Comparison of ENCODE assay signal across 1 cellular context in genomic region chr1:20696397-20697333, GRCh38.
TF ChIP-seq lines count a peak whose summit lies in the region.

No MANE protein-coding gene starts in this region.

TF ChIP-seq in WTC11, 78 proteins besides CTCF, POLR2A, EP300 and RAD21 (continued from another document):
- TF ChIP-seq AFF4 (CRISPR knock-in tag; IDR thresholded peaks at IDR 0.05; ENCODE audit: borderline replicate concordance) = no peak
- no peak for TF ChIP-seq ZNF121 (CRISPR knock-in tag; IDR thresholded peaks at IDR 0.05)
- TF ChIP-seq E2F4 (CRISPR knock-in tag; IDR thresholded peaks at IDR 0.05; ENCODE audit: borderline replicate concordance, low read depth) = no peak
- TF ChIP-seq, protein P1, sequence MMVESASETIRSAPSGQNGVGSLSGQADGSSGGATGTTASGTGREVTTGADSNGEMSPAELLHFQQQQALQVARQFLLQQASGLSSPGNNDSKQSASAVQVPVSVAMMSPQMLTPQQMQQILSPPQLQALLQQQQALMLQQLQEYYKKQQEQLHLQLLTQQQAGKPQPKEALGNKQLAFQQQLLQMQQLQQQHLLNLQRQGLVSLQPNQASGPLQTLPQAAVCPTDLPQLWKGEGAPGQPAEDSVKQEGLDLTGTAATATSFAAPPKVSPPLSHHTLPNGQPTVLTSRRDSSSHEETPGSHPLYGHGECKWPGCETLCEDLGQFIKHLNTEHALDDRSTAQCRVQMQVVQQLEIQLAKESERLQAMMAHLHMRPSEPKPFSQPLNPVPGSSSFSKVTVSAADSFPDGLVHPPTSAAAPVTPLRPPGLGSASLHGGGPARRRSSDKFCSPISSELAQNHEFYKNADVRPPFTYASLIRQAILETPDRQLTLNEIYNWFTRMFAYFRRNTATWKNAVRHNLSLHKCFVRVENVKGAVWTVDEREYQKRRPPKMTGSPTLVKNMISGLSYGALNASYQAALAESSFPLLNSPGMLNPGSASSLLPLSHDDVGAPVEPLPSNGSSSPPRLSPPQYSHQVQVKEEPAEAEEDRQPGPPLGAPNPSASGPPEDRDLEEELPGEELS (CRISPR knock-in tag; IDR thresholded peaks at IDR 0.05) = peak; percentile 62; the same call in 1 of the 2 replicates
- TF ChIP-seq SP1 (CRISPR knock-in tag; conservative IDR thresholded peaks at IDR 0.05) = peak; percentile 45
- no peak for TF ChIP-seq ZBTB21 (CRISPR knock-in tag; IDR thresholded peaks at IDR 0.05; ENCODE audit: borderline replicate concordance)
- TF ChIP-seq, protein P2, sequence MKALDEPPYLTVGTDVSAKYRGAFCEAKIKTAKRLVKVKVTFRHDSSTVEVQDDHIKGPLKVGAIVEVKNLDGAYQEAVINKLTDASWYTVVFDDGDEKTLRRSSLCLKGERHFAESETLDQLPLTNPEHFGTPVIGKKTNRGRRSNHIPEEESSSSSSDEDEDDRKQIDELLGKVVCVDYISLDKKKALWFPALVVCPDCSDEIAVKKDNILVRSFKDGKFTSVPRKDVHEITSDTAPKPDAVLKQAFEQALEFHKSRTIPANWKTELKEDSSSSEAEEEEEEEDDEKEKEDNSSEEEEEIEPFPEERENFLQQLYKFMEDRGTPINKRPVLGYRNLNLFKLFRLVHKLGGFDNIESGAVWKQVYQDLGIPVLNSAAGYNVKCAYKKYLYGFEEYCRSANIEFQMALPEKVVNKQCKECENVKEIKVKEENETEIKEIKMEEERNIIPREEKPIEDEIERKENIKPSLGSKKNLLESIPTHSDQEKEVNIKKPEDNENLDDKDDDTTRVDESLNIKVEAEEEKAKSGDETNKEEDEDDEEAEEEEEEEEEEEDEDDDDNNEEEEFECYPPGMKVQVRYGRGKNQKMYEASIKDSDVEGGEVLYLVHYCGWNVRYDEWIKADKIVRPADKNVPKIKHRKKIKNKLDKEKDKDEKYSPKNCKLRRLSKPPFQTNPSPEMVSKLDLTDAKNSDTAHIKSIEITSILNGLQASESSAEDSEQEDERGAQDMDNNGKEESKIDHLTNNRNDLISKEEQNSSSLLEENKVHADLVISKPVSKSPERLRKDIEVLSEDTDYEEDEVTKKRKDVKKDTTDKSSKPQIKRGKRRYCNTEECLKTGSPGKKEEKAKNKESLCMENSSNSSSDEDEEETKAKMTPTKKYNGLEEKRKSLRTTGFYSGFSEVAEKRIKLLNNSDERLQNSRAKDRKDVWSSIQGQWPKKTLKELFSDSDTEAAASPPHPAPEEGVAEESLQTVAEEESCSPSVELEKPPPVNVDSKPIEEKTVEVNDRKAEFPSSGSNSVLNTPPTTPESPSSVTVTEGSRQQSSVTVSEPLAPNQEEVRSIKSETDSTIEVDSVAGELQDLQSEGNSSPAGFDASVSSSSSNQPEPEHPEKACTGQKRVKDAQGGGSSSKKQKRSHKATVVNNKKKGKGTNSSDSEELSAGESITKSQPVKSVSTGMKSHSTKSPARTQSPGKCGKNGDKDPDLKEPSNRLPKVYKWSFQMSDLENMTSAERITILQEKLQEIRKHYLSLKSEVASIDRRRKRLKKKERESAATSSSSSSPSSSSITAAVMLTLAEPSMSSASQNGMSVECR (CRISPR knock-in tag; IDR thresholded peaks at IDR 0.05; ENCODE audit: borderline replicate concordance) = no peak
- TF ChIP-seq, protein P3, sequence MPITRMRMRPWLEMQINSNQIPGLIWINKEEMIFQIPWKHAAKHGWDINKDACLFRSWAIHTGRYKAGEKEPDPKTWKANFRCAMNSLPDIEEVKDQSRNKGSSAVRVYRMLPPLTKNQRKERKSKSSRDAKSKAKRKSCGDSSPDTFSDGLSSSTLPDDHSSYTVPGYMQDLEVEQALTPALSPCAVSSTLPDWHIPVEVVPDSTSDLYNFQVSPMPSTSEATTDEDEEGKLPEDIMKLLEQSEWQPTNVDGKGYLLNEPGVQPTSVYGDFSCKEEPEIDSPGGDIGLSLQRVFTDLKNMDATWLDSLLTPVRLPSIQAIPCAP (CRISPR knock-in tag; IDR thresholded peaks at IDR 0.05) = no peak
- TF ChIP-seq, protein P4, sequence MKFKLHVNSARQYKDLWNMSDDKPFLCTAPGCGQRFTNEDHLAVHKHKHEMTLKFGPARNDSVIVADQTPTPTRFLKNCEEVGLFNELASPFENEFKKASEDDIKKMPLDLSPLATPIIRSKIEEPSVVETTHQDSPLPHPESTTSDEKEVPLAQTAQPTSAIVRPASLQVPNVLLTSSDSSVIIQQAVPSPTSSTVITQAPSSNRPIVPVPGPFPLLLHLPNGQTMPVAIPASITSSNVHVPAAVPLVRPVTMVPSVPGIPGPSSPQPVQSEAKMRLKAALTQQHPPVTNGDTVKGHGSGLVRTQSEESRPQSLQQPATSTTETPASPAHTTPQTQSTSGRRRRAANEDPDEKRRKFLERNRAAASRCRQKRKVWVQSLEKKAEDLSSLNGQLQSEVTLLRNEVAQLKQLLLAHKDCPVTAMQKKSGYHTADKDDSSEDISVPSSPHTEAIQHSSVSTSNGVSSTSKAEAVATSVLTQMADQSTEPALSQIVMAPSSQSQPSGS (CRISPR knock-in tag; IDR thresholded peaks at IDR 0.05; ENCODE audit: borderline replicate concordance, low read depth) = no peak
- TF ChIP-seq IRF2 (CRISPR knock-in tag; IDR thresholded peaks at IDR 0.05; ENCODE audit: borderline replicate concordance, low read depth) = no peak
- no peak for TF ChIP-seq EMX1 (CRISPR knock-in tag; IDR thresholded peaks at IDR 0.05)
- 0 out of 2 replicates have a peak, but pooled peaks have one; percentile 29 for TF ChIP-seq MYBL2 (CRISPR knock-in tag; IDR thresholded peaks at IDR 0.05)
- no peak for TF ChIP-seq ZBTB43 (CRISPR knock-in tag; IDR thresholded peaks at IDR 0.05)
- TF ChIP-seq, protein P5, sequence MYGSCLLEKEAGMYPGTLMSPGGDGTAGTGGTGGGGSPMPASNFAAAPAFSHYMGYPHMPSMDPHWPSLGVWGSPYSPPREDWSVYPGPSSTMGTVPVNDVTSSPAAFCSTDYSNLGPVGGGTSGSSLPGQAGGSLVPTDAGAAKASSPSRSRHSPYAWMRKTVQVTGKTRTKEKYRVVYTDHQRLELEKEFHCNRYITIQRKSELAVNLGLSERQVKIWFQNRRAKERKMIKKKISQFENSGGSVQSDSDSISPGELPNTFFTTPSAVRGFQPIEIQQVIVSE (CRISPR knock-in tag; IDR thresholded peaks at IDR 0.05; ENCODE audit: borderline replicate concordance) = no peak
- TF ChIP-seq ZNF281 (CRISPR knock-in tag; IDR thresholded peaks at IDR 0.05) = no peak
